13 cellular contexts compared by ENCODE assay signal in genomic region chr3:16289144-16289889, GRCh38. TPM values are rescaled to one million over a fixed set of nuclear protein-coding genes. Genes with fewer than 3 reads are reported as not detected.
A peak's percentile ranks its signal among the peaks of the same experiment; 100 is the strongest.
DNase-seq lines count a peak whose midpoint lies in the region; ATAC-seq lines count a peak whose summit lies in the region.
"Had no signal": no experiment of that assay in that cellular context is flagged by ENCODE, and none has a peak within 500 bp of the region (broad histone marks: within the 10 kb centered on the region; RNA-seq: fewer than 3 reads in every experiment).

No MANE protein-coding gene starts in this region.

- no peak for DNase-seq in activated naive CD4-positive, alpha-beta T cell (lab: John Stamatoyannopoulos, UW)
- DNase-seq in activated naive CD8-positive, alpha-beta T cell treated with anti-CD3 and anti-CD28 coated beads for 36 hours = no peak
- DNase-seq in left ventricle myocardium superior = no peak
- peak; percentile 39 for DNase-seq in superior temporal gyrus (ENCODE audit: extremely low spot score)
- no peak for DNase-seq in SHP77 treated with DMSO at 0.1 percent for 48 hours (lab: John Stamatoyannopoulos, UW)
- DNase-seq: GDM1; NCI-H1048; stimulated activated CD4-positive, alpha-beta T cell treated with anti-CD3 and anti-CD28 coated beads, Interleukin-2, amount 100 ng/mL, for 24 hours; stimulated activated naive CD4-positive, alpha-beta T cell had no signal

- H3K36me3 Mint-ChIP-seq in activated naive CD4-positive, alpha-beta T cell treated with anti-CD3 and anti-CD28 coated beads, Interleukin-2, amount 50 U/mL, for 24 hours = peaks cover 12% of the 10 kb centered on the region
- H3K36me3 Mint-ChIP-seq in activated naive CD8-positive, alpha-beta T cell treated with anti-CD3 and anti-CD28 coated beads for 36 hours = peaks cover 82% of the 10 kb centered on the region

- H3K4me3 Mint-ChIP-seq in activated naive CD4-positive, alpha-beta T cell treated with anti-CD3 and anti-CD28 coated beads, Interleukin-2, amount 50 U/mL, for 24 hours = peak overlapping the region; percentile 88
- peak overlapping the region; percentile 81 for H3K4me3 Mint-ChIP-seq in activated naive CD8-positive, alpha-beta T cell treated with anti-CD3 and anti-CD28 coated beads for 36 hours
- H3K4me3 Mint-ChIP-seq: B cell had no signal

- H3K9me3 Mint-ChIP-seq in activated naive CD4-positive, alpha-beta T cell treated with anti-CD3 and anti-CD28 coated beads, Interleukin-2, amount 50 U/mL, for 24 hours = no peaks in the 10 kb centered on the region
- H3K9me3 Mint-ChIP-seq in activated naive CD8-positive, alpha-beta T cell treated with anti-CD3 and anti-CD28 coated beads for 36 hours = peaks cover 13% of the 10 kb centered on the region

- no peaks in the 10 kb centered on the region for H3K27me3 Mint-ChIP-seq in activated naive CD4-positive, alpha-beta T cell treated with anti-CD3 and anti-CD28 coated beads, Interleukin-2, amount 50 U/mL, for 24 hours
- no peaks in the 10 kb centered on the region for H3K27me3 Mint-ChIP-seq in activated naive CD8-positive, alpha-beta T cell treated with anti-CD3 and anti-CD28 coated beads for 36 hours
- H3K27me3 Mint-ChIP-seq: B cell had no signal

- intact Hi-C loops in left ventricle myocardium superior (cut with micrococcal nuclease) = no loop called here

- peaks cover 96% of the 10 kb centered on the region for H3K4me1 Mint-ChIP-seq in activated naive CD4-positive, alpha-beta T cell treated with anti-CD3 and anti-CD28 coated beads, Interleukin-2, amount 50 U/mL, for 24 hours
- peaks cover 74% of the 10 kb centered on the region for H3K4me1 Mint-ChIP-seq in activated naive CD8-positive, alpha-beta T cell treated with anti-CD3 and anti-CD28 coated beads for 36 hours

- ATAC-seq in left ventricle myocardium superior (peak; percentile 82), HG03025 (IDR thresholded peaks at IDR 0.05; ENCODE audit: low FRiP score, unreplicated experiment) (no peak), GM19455 (IDR thresholded peaks at IDR 0.05; ENCODE audit: unreplicated experiment) (no peak)

- H3K27ac Mint-ChIP-seq in activated naive CD4-positive, alpha-beta T cell treated with anti-CD3 and anti-CD28 coated beads, Interleukin-2, amount 50 U/mL, for 24 hours = peak overlapping the region; percentile 97
- H3K27ac Mint-ChIP-seq in activated naive CD8-positive, alpha-beta T cell treated with anti-CD3 and anti-CD28 coated beads for 36 hours = peak overlapping the region; percentile 88
- H3K27ac Mint-ChIP-seq: B cell had no signal

RNA-seq across cellular contexts. Expression of gene OXNAD1, which starts 24.3 kb away (rescaled TPM):
- 10 to 100 TPM; 37.9 to 41.8 TPM for total RNA-seq in activated naive CD8-positive, alpha-beta T cell treated with anti-CD3 and anti-CD28 coated beads for 36 hours
- total RNA-seq in left ventricle myocardium superior = 15.4 TPM

RNA-seq across cellular contexts. Expression of gene DPH3, which starts 24.6 kb away (rescaled TPM):
- total RNA-seq in activated naive CD8-positive, alpha-beta T cell treated with anti-CD3 and anti-CD28 coated beads for 36 hours = 10 to 100 TPM; 28.2 to 28.7 TPM
- 18.2 TPM for total RNA-seq in left ventricle myocardium superior
